ENCODE assay signal across 8 cellular contexts in the genomic region with DNA sequence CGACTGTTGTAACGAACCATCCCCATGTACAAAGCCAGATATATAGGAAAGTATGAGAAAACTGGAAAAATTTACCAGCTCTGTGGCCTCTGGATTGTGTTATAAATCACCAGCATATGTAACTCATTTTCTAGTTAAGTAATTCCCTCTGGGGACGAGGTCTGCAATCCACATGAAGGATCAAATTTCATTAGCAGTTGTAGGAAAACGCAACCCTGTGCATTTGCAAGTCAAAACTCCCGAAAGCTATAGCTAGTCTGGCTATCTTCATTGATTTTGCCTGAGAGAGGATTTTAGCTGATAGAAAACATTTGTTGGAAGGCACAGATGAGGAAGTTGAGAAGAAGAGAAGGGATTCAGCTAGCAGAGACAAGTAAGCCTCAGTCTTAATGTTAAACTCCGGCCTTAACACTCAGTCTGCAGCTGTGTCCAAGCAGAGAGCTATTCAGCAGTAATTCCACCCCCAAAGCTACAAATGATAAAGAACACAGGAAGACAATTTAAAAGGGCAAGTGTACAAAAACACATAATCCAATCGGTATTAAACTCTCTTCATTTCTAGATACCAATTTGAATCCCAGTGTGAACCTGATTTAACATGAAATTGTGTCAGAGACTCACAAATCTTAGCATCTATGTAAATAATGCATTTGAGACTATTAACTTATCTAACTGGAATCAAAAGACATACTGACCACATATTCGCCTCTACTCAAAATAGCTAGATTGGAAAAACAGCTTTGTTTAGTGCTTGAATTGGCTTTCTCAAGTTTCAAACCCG. TPM values are rescaled to one million over a fixed set of nuclear protein-coding genes. Genes with fewer than 3 reads are reported as not detected.
DNase-seq lines count a peak whose midpoint lies in the region; ATAC-seq and TF ChIP-seq lines count a peak whose summit lies in the region.

No MANE protein-coding gene starts in this region.

- peak overlapping the region; percentile 82 for H3K9ac ChIP-seq in SK-N-MC (ENCODE audit: insufficient read length)
- H3K9ac ChIP-seq in skeletal muscle satellite cell (ENCODE audit: low read depth, low read length): peak overlapping the region; percentile 95

- H3K4me3 Mint-ChIP-seq in stimulated activated naive CD8-positive, alpha-beta T cell treated with anti-CD3 and anti-CD28 coated beads, Interleukin-15, amount 100 ng/mL, for 72 hours: no peak overlapping the region

- in situ Hi-C loops in G401 (cut with HindIII; ENCODE audit: low sequenced_read_pairs): no loop called here

- H3K4me1 Mint-ChIP-seq in stimulated activated naive CD8-positive, alpha-beta T cell treated with anti-CD3 and anti-CD28 coated beads, Interleukin-15, amount 100 ng/mL, for 72 hours: peaks cover 44% of the 10 kb centered on the region

- H3K36me3 ChIP-seq in KOPT-K1 (ENCODE audit: insufficient read depth, low read length): no peaks in the 10 kb centered on the region
- H3K36me3 ChIP-seq in SK-N-MC (ENCODE audit: insufficient read depth, low read length): peaks cover 12% of the 10 kb centered on the region
- no peaks in the 10 kb centered on the region for H3K36me3 ChIP-seq in cardiac muscle cell
- H3K36me3 ChIP-seq in skeletal muscle satellite cell (ENCODE audit: insufficient read depth, low read length): peaks cover 18% of the 10 kb centered on the region

- H3K9me3 Mint-ChIP-seq in stimulated activated naive CD8-positive, alpha-beta T cell treated with anti-CD3 and anti-CD28 coated beads, Interleukin-15, amount 100 ng/mL, for 72 hours: no peaks in the 10 kb centered on the region

- H3K4me1 ChIP-seq in cardiac muscle cell (ENCODE audit: low read depth) (peaks cover 15% of the 10 kb centered on the region), skeletal muscle satellite cell (ENCODE audit: control insufficient read depth, insufficient read depth, low read length) (peaks cover 19% of the 10 kb centered on the region)

- no peaks in the 10 kb centered on the region for H3K9me3 ChIP-seq in KOPT-K1 (ENCODE audit: insufficient read depth, low read length, poor library complexity, severe bottlenecking)
- no peaks in the 10 kb centered on the region for H3K9me3 ChIP-seq in SK-N-MC (ENCODE audit: low read depth, low read length)
- no peaks in the 10 kb centered on the region for H3K9me3 ChIP-seq in cardiac muscle cell (ENCODE audit: low read depth)
- H3K9me3 ChIP-seq in skeletal muscle satellite cell (replicated peaks; ENCODE audit: low read length): no peaks in the 10 kb centered on the region

- no peak overlapping the region for H3K27ac Mint-ChIP-seq in stimulated activated naive CD8-positive, alpha-beta T cell treated with anti-CD3 and anti-CD28 coated beads, Interleukin-15, amount 100 ng/mL, for 72 hours

- peak overlapping the region; percentile 85 for H3K4me3 ChIP-seq in SK-N-MC
- peak overlapping the region; percentile 27 for H3K4me3 ChIP-seq in cardiac muscle cell
- H3K4me3 ChIP-seq in skeletal muscle satellite cell (ENCODE audit: low read length): peak overlapping the region; percentile 78

- H3K4me2 ChIP-seq in skeletal muscle satellite cell (ENCODE audit: low read length): peak overlapping the region; percentile 81

- ATAC-seq in stimulated activated naive CD8-positive, alpha-beta T cell treated with anti-CD3 and anti-CD28 coated beads, Interleukin-15, amount 100 ng/mL, for 72 hours: no peak
- no peak for ATAC-seq in GM21737 (IDR thresholded peaks at IDR 0.05; ENCODE audit: unreplicated experiment)

- no peaks in the 10 kb centered on the region for H3K27me3 ChIP-seq in cardiac muscle cell
- no peaks in the 10 kb centered on the region for H3K27me3 ChIP-seq in skeletal muscle satellite cell (ENCODE audit: control insufficient read depth, insufficient read depth, low read length)

- H3K27ac ChIP-seq in KOPT-K1 (ENCODE audit: low read depth, low read length, poor library complexity, severe bottlenecking): peak overlapping the region; percentile 67
- H3K27ac ChIP-seq in SK-N-MC: peak overlapping the region; percentile 98
- H3K27ac ChIP-seq in cardiac muscle cell: peak overlapping the region; percentile 95

- H3K27me3 Mint-ChIP-seq in stimulated activated naive CD8-positive, alpha-beta T cell treated with anti-CD3 and anti-CD28 coated beads, Interleukin-15, amount 100 ng/mL, for 72 hours: no peaks in the 10 kb centered on the region

- TF ChIP-seq CTCF in cardiac muscle cell (IDR thresholded peaks at IDR 0.05; ENCODE audit: low read depth, low read length): no peak

- peak; percentile 61 for DNase-seq in G401 (ENCODE audit: low spot score)
- DNase-seq in SK-N-MC (ENCODE audit: low read depth, low spot score): peak; percentile 98
- DNase-seq in cardiac muscle cell (ENCODE audit: low read depth in 1 of 2, low spot score in 1 of 2): peak; percentile 67 to 93
- no peak for DNase-seq in ecto neural progenitor cell (ENCODE audit: low spot score)
- no peak for DNase-seq in stimulated activated naive CD8-positive, alpha-beta T cell treated with anti-CD3 and anti-CD28 coated beads, Interleukin-15, amount 100 ng/mL, for 72 hours

RNA-seq across cellular contexts. Expression of a gene that starts 54.2 kb away (rescaled TPM):
- 51.0 and 56.0 TPM in 2 replicates for total RNA-seq in G401 (2014; rRNA removed; shearing (Covaris generic))
- total RNA-seq in cardiac muscle cell: 51.9 and 78.4 TPM in 2 replicates
- 107 and 127 TPM in 2 replicates for polyA plus RNA-seq in cardiac muscle cell
- total RNA-seq in skeletal muscle satellite cell (2012; rRNA removed): 21.3 and 27.3 TPM in 2 replicates

Comparison
In these comparisons a context has a peak if more than half of its experiments do, and no peak if none do; other contexts are left out.
1. DNase-seq: peak in G401 (single experiment), SK-N-MC (single experiment) and cardiac muscle cell (2 of 2); none in ecto neural progenitor cell (single experiment) and stimulated activated naive CD8-positive, alpha-beta T cell treated with anti-CD3 and anti-CD28 coated beads, Interleukin-15, amount 100 ng/mL, for 72 hours (0 of 2).
2. H3K4me3 ChIP-seq: peak in every context shown above with its lines; median percentile 85 in SK-N-MC; 78 in skeletal muscle satellite cell; 27 in cardiac muscle cell.
3. Peak in every context shown above with its lines, with median percentiles within 50 percentile points of each other: H3K27ac ChIP-seq.